16 cellular contexts compared by ENCODE assay signal in genomic region chr22:19691007-19691720, GRCh38. TPM values are rescaled to one million over a fixed set of nuclear protein-coding genes. Genes with fewer than 3 reads are reported as not detected.
DNase-seq lines count a peak whose midpoint lies in the region; ATAC-seq and TF ChIP-seq lines count a peak whose summit lies in the region.
"Had no signal": no experiment of that assay in that cellular context is flagged by ENCODE, and none has a peak within 500 bp of the region (broad histone marks: within the 10 kb centered on the region; RNA-seq: fewer than 3 reads in every experiment).

No MANE protein-coding gene starts in this region.

- no peaks in the 10 kb centered on the region for H3K9me3 ChIP-seq in mesodermal cell (ENCODE audit: control insufficient read depth, low read length)
- no peaks in the 10 kb centered on the region for H3K9me3 ChIP-seq in subcutaneous abdominal adipose tissue (ENCODE audit: control insufficient read depth in 5 of 5, low read length in 5 of 5)
- H3K9me3 ChIP-seq: gastrocnemius medialis had no signal

- WGBS in mesodermal cell (ENCODE audit: insufficient coverage in 2 of 2), 2 experiments: 79 to 83% methylated on average over 6 to 7 of the region's 9 CpGs

- peaks cover 11% of the 10 kb centered on the region for H3K4me1 ChIP-seq in mesodermal cell (ENCODE audit: control insufficient read depth, insufficient read depth, low read length, poor library complexity, severe bottlenecking)
- peaks cover 0 to 27% (median 14%) of the 10 kb centered on the region in 5 donors for H3K4me1 ChIP-seq in subcutaneous abdominal adipose tissue (ENCODE audit: control insufficient read depth in 5 of 5, insufficient read depth in 5 of 5, low read length in 5 of 5)
- H3K4me1 ChIP-seq: gastrocnemius medialis had no signal

- H3K27me3 ChIP-seq in subcutaneous abdominal adipose tissue (ENCODE audit: control insufficient read depth in 5 of 5, insufficient read depth in 4 of 5, low read length in 5 of 5): peaks cover 4 to 22% (median 16%) of the 10 kb centered on the region in 5 donors

- peak overlapping the region; percentile 43 for H3K4me3 ChIP-seq in choroid plexus epithelial cell (ENCODE audit: low read depth, low read length)
- H3K4me3 ChIP-seq in mesodermal cell (ENCODE audit: extremely low read depth, insufficient read depth, low read length, poor library complexity, severe bottlenecking): no peak overlapping the region
- H3K4me3 ChIP-seq in subcutaneous abdominal adipose tissue (ENCODE audit: low read depth in 1 of 5, low read length in 5 of 5): peak overlapping the region; percentile 16 to 45 (median 32)
- H3K4me3 ChIP-seq: SK-N-MC had no signal

- H3K4me1 Mint-ChIP-seq in HFFc6 (ENCODE audit: low read depth): peaks cover 15% of the 10 kb centered on the region
- no peaks in the 10 kb centered on the region for H3K4me1 Mint-ChIP-seq in T-cell
- H3K4me1 Mint-ChIP-seq: activated B cell treated with CpG ODN at 0.5 μM for 24 hours; activated naive CD8-positive, alpha-beta T cell treated with anti-CD3 and anti-CD28 coated beads, Interleukin-2, amount 10 ng/mL, durations not matched to agents 7 days and 5 days had no signal

- H3K9me3 Mint-ChIP-seq in HFFc6 (no peaks in the 10 kb centered on the region), T-cell (no peaks in the 10 kb centered on the region)
- H3K9me3 Mint-ChIP-seq: activated B cell treated with CpG ODN at 0.5 μM for 24 hours; activated naive CD8-positive, alpha-beta T cell treated with anti-CD3 and anti-CD28 coated beads, Interleukin-2, amount 10 ng/mL, durations not matched to agents 7 days and 5 days had no signal

- no peak for DNase-seq in HFFc6
- DNase-seq in choroid plexus epithelial cell (ENCODE audit: low read depth): no peak
- DNase-seq in amygdala (lab: John Stamatoyannopoulos, UW): no peak
- DNase-seq in T-cell: no peak
- no peak for DNase-seq in NCI-H1048 (lab: John Stamatoyannopoulos, UW)
- DNase-seq: activated B cell treated with CpG ODN at 0.5 μM for 24 hours; activated CD8-positive, alpha-beta memory T cell treated with anti-CD3 and anti-CD28 coated beads, Interleukin-2, amount 50 U/mL, for 48 hours; activated naive CD8-positive, alpha-beta T cell treated with anti-CD3 and anti-CD28 coated beads, Interleukin-2, amount 10 ng/mL, durations not matched to agents 7 days and 5 days; cortex of kidney; gastrocnemius medialis; left colon; NCI-H2081 had no signal

- ATAC-seq in GM19023 (IDR thresholded peaks at IDR 0.05; ENCODE audit: unreplicated experiment) (no peak), T-cell (replicated peaks in 1 of 4) (no peak)
- ATAC-seq: left colon had no signal

- POLR2A ChIA-PET in T-cell (lab: Charles Lee): no interaction called here

- H3K27ac Mint-ChIP-seq in HFFc6 (peak overlapping the region; percentile 31), T-cell (no peak overlapping the region)
- H3K27ac Mint-ChIP-seq: activated B cell treated with CpG ODN at 0.5 μM for 24 hours; activated naive CD8-positive, alpha-beta T cell treated with anti-CD3 and anti-CD28 coated beads, Interleukin-2, amount 10 ng/mL, durations not matched to agents 7 days and 5 days had no signal

- H3K36me3 ChIP-seq in mesodermal cell (ENCODE audit: control insufficient read depth, insufficient read depth, low read length): no peaks in the 10 kb centered on the region
- no peaks in the 10 kb centered on the region for H3K36me3 ChIP-seq in subcutaneous abdominal adipose tissue (ENCODE audit: control insufficient read depth in 5 of 5, insufficient read depth in 5 of 5, low read length in 5 of 5)
- H3K36me3 ChIP-seq: gastrocnemius medialis had no signal

- TF ChIP-seq CTCF in HFFc6 (IDR thresholded peaks at IDR 0.05) (no peak), choroid plexus epithelial cell (conservative IDR thresholded peaks at IDR 0.05; ENCODE audit: low read depth, low read length) (no peak)

- peak overlapping the region; percentile 84 for H3K27ac ChIP-seq in mesodermal cell (ENCODE audit: low read depth, low read length, severe bottlenecking)
- no peak overlapping the region for H3K27ac ChIP-seq in subcutaneous abdominal adipose tissue (ENCODE audit: low read depth, low read length)
- H3K27ac ChIP-seq: gastrocnemius medialis, SK-N-MC had no signal

- H3K36me3 Mint-ChIP-seq in HFFc6 (ENCODE audit: low read depth) (no peaks in the 10 kb centered on the region), T-cell (no peaks in the 10 kb centered on the region)
- H3K36me3 Mint-ChIP-seq: activated naive CD8-positive, alpha-beta T cell treated with anti-CD3 and anti-CD28 coated beads, Interleukin-2, amount 10 ng/mL, durations not matched to agents 7 days and 5 days had no signal

- peaks cover 18% of the 10 kb centered on the region for H3K27me3 Mint-ChIP-seq in HFFc6 (ENCODE audit: insufficient read depth)
- peaks cover 4 to 12% of the 10 kb centered on the region in 2 donors for H3K27me3 Mint-ChIP-seq in T-cell

- CTCF ChIA-PET in T-cell (lab: Charles Lee): no interaction called here

- peak overlapping the region; percentile 76 for H3K4me3 Mint-ChIP-seq in HFFc6
- H3K4me3 Mint-ChIP-seq in T-cell: no peak overlapping the region
- H3K4me3 Mint-ChIP-seq: activated B cell treated with CpG ODN at 0.5 μM for 24 hours; activated naive CD8-positive, alpha-beta T cell treated with anti-CD3 and anti-CD28 coated beads, Interleukin-2, amount 10 ng/mL, durations not matched to agents 7 days and 5 days had no signal

- H3K9ac ChIP-seq in subcutaneous abdominal adipose tissue (ENCODE audit: low read length in 5 of 5): peak overlapping the region in 1 of 5 donors; percentile 11

RNA-seq across cellular contexts. Expression of gene SEPTIN5, which starts 23.1 kb away (rescaled TPM):
- total RNA-seq in HFFc6 (2021; fragmentation: NEBNext Ultra II Directional; extraction: Animal tissue kit (Norgen Biotek cat#: 25700)): 10 to 100 TPM in 2 of 6 experiments, 1 to 10 TPM in 4; 4.9 to 13.7 (median 6.5) TPM
- polyA plus RNA-seq in mesodermal cell (2013, experiment 1 of 2): 19.2 TPM
- 17.6 TPM for polyA plus RNA-seq in mesodermal cell (2013, experiment 2 of 2)
- 1 to 10 TPM in 3 of 5 donors, under 1 TPM in 2; 0.33 to 3.2 (median 1.2) TPM for total RNA-seq in T-cell
- total RNA-seq: activated B cell treated with CpG ODN at 0.5 μM for 24 hours; activated naive CD8-positive, alpha-beta T cell treated with anti-CD3 and anti-CD28 coated beads, Interleukin-2, amount 10 ng/mL, durations not matched to agents 7 days and 5 days had no signal

RNA-seq across cellular contexts. Expression of gene GP1BB, which starts 32.2 kb away (rescaled TPM):
- 1 to 10 TPM in 1 of 6 experiments, under 1 TPM in 2, not detected in 3; 0.27 to 1.1 (median 0.41) TPM for total RNA-seq in HFFc6 (2021; fragmentation: NEBNext Ultra II Directional; extraction: Animal tissue kit (Norgen Biotek cat#: 25700))
- polyA plus RNA-seq in mesodermal cell (2013, experiment 1 of 2): 3.2 TPM
- 2.3 TPM for polyA plus RNA-seq in mesodermal cell (2013, experiment 2 of 2)
- 1 to 10 TPM in 1 of 5 donors, under 1 TPM in 4; 0.19 to 2.1 (median 0.36) TPM for total RNA-seq in T-cell
- total RNA-seq: activated B cell treated with CpG ODN at 0.5 μM for 24 hours; activated naive CD8-positive, alpha-beta T cell treated with anti-CD3 and anti-CD28 coated beads, Interleukin-2, amount 10 ng/mL, durations not matched to agents 7 days and 5 days had no signal
